18 cellular contexts compared by ENCODE assay signal in genomic region chr5:143932584-143932983, GRCh38.
"Had no signal": no experiment of that assay in that cellular context is flagged by ENCODE, and none has a peak within 500 bp of the region (broad histone marks: within the 10 kb centered on the region; RNA-seq: fewer than 3 reads in every experiment).

No MANE protein-coding gene starts in this region.

- ATAC-seq: activated CD8-positive, alpha-beta T cell treated with anti-CD3 and anti-CD28 coated beads for 36 hours; activated T-cell treated with anti-CD3 and anti-CD28 coated beads, Interleukin-2, amount 50 U/mL, for 4 hours; stimulated activated memory B cell treated with anti-CD40 and anti-IgM and Interleukin-4, amounts not matched to agents 10 μg/mL and 1 μg/mL and 100 μg/mL, for 72 hours; WTC11 had no signal

- H3K27ac ChIP-seq: adrenal gland, colonic mucosa, esophagus squamous epithelium, neural progenitor cell, sigmoid colon had no signal

- H3K9me3 ChIP-seq: adrenal gland, colonic mucosa had no signal

- H3K36me3 ChIP-seq: adrenal gland, colonic mucosa, esophagus squamous epithelium, heart left ventricle, sigmoid colon had no signal

- H2AFZ ChIP-seq: neural progenitor cell had no signal

- H3K27me3 ChIP-seq: adrenal gland, colonic mucosa, esophagus squamous epithelium, heart left ventricle, neural progenitor cell, sigmoid colon had no signal

- H3K4me3 ChIP-seq: adrenal gland, colonic mucosa, esophagus squamous epithelium, heart left ventricle, lung, neural progenitor cell, sigmoid colon had no signal

- H3K4me1 ChIP-seq: adrenal gland, colonic mucosa, neural progenitor cell had no signal

- DNase-seq: activated CD4-positive, alpha-beta T cell treated with anti-CD3 and anti-CD28 coated beads for 4 hours; activated CD8-positive, alpha-beta T cell treated with anti-CD3 and anti-CD28 coated beads for 36 hours; activated effector memory CD4-positive, alpha-beta T cell treated with anti-CD3 and anti-CD28 coated beads, Interleukin-2, amount 50 U/mL, for 16 hours; activated T-cell treated with anti-CD3 and anti-CD28 coated beads, Interleukin-2, amount 50 U/mL, for 4 hours; adrenal gland; central memory CD4-positive, alpha-beta T cell; colonic mucosa; esophagus squamous epithelium; foreskin melanocyte; heart left ventricle; naive B cell; sigmoid colon; stimulated activated CD4-positive, alpha-beta T cell treated with anti-CD3 and anti-CD28 coated beads, Interleukin-12 subunit alpha, Interleukin-12 subunit beta, amount 100 ng/mL, for 4 hours; stimulated activated CD4-positive, alpha-beta T cell treated with anti-CD3 and anti-CD28 coated beads, Interleukin-2, amount 100 ng/mL, for 24 hours had no signal
